ENCODE assay signal across 18 cellular contexts in the genomic region with DNA sequence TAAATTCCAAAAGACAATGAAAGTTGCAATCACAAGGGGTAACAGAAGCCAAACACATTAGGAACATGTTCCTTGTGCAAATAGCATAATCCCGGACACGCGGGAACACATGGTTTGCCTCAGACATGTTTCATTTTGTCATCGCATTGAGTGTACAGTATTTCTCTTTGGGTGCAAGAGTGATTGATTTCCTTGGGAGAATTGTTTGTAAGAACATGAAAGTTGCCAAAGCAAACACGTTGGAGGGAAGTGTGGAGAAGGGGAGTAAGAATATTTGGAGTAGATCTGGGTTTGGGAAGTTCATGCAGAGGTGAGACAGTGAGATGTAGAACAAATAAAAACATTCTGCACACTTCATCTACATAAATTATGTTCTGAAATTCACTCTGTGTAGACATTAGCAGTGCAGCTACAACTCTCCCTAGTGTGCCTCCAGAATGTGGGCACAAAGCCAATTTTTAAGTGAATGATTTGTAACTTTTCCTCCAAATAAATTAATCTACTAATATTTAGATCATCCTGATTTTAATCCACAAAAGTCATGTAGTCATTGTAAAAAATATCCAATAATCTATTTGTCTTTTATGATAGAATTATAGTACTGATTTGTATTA. TPM values are rescaled to one million over a fixed set of nuclear protein-coding genes. Genes with fewer than 3 reads are reported as not detected.
DNase-seq lines count a peak whose midpoint lies in the region; ATAC-seq, FAIRE-seq and TF ChIP-seq lines count a peak whose summit lies in the region.
"Had no signal": no experiment of that assay in that cellular context is flagged by ENCODE, and none has a peak within 500 bp of the region (broad histone marks: within the 10 kb centered on the region; RNA-seq: fewer than 3 reads in every experiment).

No MANE protein-coding gene starts in this region.

- ATAC-seq in stimulated activated naive CD8-positive, alpha-beta T cell treated with anti-CD3 and anti-CD28 coated beads, Interleukin-15, Interleukin-2, amounts not matched to agents 100 U/mL and 50 U/mL, for 24 hours, result no peak
- ATAC-seq in activated CD8-positive, alpha-beta memory T cell treated with anti-CD3 and anti-CD28 coated beads, Interleukin-2, amount 10 ng/mL, durations not matched to agents 7 days and 5 days, result no peak

- H3K4me3 ChIP-seq in HEK293 (ENCODE audit: low read depth, low read length) (no peak overlapping the region), LNCaP clone FGC (ENCODE audit: low read depth, low read length) (no peak overlapping the region), trophoblast cell (ENCODE audit: low read depth, low read length) (no peak overlapping the region)

- no peaks in the 10 kb centered on the region for H3K9me3 ChIP-seq in HEK293 (ENCODE audit: control insufficient read depth, insufficient read depth, low read depth, low read length)
- H3K9me3 ChIP-seq in trophoblast cell (ENCODE audit: insufficient read depth, low read depth, low read length), result no peaks in the 10 kb centered on the region

- TF ChIP-seq CTCF in HEK293 (tag by site-specific recombination; IDR thresholded peaks at IDR 0.05), result no peak
- no peak for TF ChIP-seq CTCF in LNCaP clone FGC (IDR thresholded peaks at IDR 0.05; ENCODE audit: control insufficient read depth, extremely low read depth, insufficient read depth)

- H3K27me3 Mint-ChIP-seq in activated CD4-positive, alpha-beta T cell treated with anti-CD3 and anti-CD28 coated beads, Interleukin-2, amount 10 ng/mL, durations not matched to agents 24 days and 14 days, result peaks cover 69% of the 10 kb centered on the region
- peaks cover 64% of the 10 kb centered on the region for H3K27me3 Mint-ChIP-seq in activated CD8-positive, alpha-beta memory T cell treated with anti-CD3 and anti-CD28 coated beads, Interleukin-2, amount 10 ng/mL, durations not matched to agents 7 days and 5 days

- intact Hi-C loops in activated CD4-positive, alpha-beta T cell treated with anti-CD3 and anti-CD28 coated beads, Interleukin-2, amount 10 ng/mL, durations not matched to agents 24 days and 14 days (cut with micrococcal nuclease), result no loop called here

- DNase-seq in LNCaP clone FGC (ENCODE audit: low read depth), result peak; percentile 66
- DNase-seq in trophoblast cell, result no peak
- DNase-seq in activated CD4-positive, alpha-beta T cell treated with anti-CD3 and anti-CD28 coated beads, Interleukin-2, amount 10 ng/mL, durations not matched to agents 24 days and 14 days, result no peak
- DNase-seq in stimulated activated naive CD8-positive, alpha-beta T cell treated with anti-CD3 and anti-CD28 coated beads, Interleukin-15, Interleukin-2, amounts not matched to agents 100 U/mL and 50 U/mL, for 24 hours, result no peak
- DNase-seq in activated CD8-positive, alpha-beta memory T cell treated with anti-CD3 and anti-CD28 coated beads, Interleukin-2, amount 10 ng/mL, durations not matched to agents 7 days and 5 days, result no peak
- DNase-seq: AML-193, GDM1, H7, NCI-H1105 treated with DMSO at 0.1 percent for 48 hours, NCI-H1694, NCI-H2081 treated with DMSO at 0.1 percent for 48 hours, NCI-H510A, NCI-H82, SIG-M5 had no signal

- H3K36me3 ChIP-seq in HEK293 (ENCODE audit: control insufficient read depth in 2 of 2, insufficient read depth in 1 of 2, low read length in 2 of 2) (no peaks in the 10 kb centered on the region), trophoblast cell (ENCODE audit: control insufficient read depth in 1 of 2, insufficient read depth in 2 of 2, low read length in 2 of 2) (no peaks in the 10 kb centered on the region)

- H2BK120ac ChIP-seq in trophoblast cell (ENCODE audit: insufficient read depth, low read length, poor library complexity), result no peak overlapping the region

- no peak overlapping the region for H2AK5ac ChIP-seq in trophoblast cell (ENCODE audit: low read length)

- no peak overlapping the region for H2AFZ ChIP-seq in trophoblast cell (ENCODE audit: insufficient read depth, low read length, poor library complexity)

- no peak overlapping the region for H4K12ac ChIP-seq in trophoblast cell (ENCODE audit: low read depth, low read length)

- POLR2A ChIA-PET in HEK293 (lab: Yijun Ruan, JAX), result no interaction called here

- H3K79me1 ChIP-seq in trophoblast cell (ENCODE audit: low read length), result no peaks in the 10 kb centered on the region

- no peak overlapping the region for H2BK5ac ChIP-seq in trophoblast cell (ENCODE audit: low read depth, low read length, poor library complexity)

- H4K91ac ChIP-seq in trophoblast cell (ENCODE audit: low read depth, low read length), result no peak overlapping the region

- H3K9me3 Mint-ChIP-seq in activated CD4-positive, alpha-beta T cell treated with anti-CD3 and anti-CD28 coated beads, Interleukin-2, amount 10 ng/mL, durations not matched to agents 24 days and 14 days, result peaks cover 14% of the 10 kb centered on the region
- no peaks in the 10 kb centered on the region for H3K9me3 Mint-ChIP-seq in activated CD8-positive, alpha-beta memory T cell treated with anti-CD3 and anti-CD28 coated beads, Interleukin-2, amount 10 ng/mL, durations not matched to agents 7 days and 5 days (ENCODE audit: low read depth)

- no peak overlapping the region for H2BK12ac ChIP-seq in trophoblast cell (ENCODE audit: low read length)

- no peak overlapping the region for H3K27ac ChIP-seq in HEK293 (ENCODE audit: extremely low read depth, low read depth, low read length)
- no peak overlapping the region for H3K27ac ChIP-seq in trophoblast cell (ENCODE audit: low read depth, low read length)
- H3K27ac ChIP-seq: RWPE1 had no signal

- no peak overlapping the region for H3K9ac ChIP-seq in trophoblast cell (ENCODE audit: low read length)

- peak overlapping the region; percentile 87 for H3K23ac ChIP-seq in trophoblast cell (ENCODE audit: low read length)

- H3K79me2 ChIP-seq in trophoblast cell (ENCODE audit: control insufficient read depth, insufficient read depth, low read length, poor library complexity), result no peaks in the 10 kb centered on the region

- H3K18ac ChIP-seq in trophoblast cell (ENCODE audit: low read length), result no peak overlapping the region

- H3K4me1 Mint-ChIP-seq in activated CD4-positive, alpha-beta T cell treated with anti-CD3 and anti-CD28 coated beads, Interleukin-2, amount 10 ng/mL, durations not matched to agents 24 days and 14 days, result peaks cover 2% of the 10 kb centered on the region
- H3K4me1 Mint-ChIP-seq in activated CD8-positive, alpha-beta memory T cell treated with anti-CD3 and anti-CD28 coated beads, Interleukin-2, amount 10 ng/mL, durations not matched to agents 7 days and 5 days, result peaks cover 4% of the 10 kb centered on the region

- no peak overlapping the region for H3K14ac ChIP-seq in trophoblast cell (ENCODE audit: low read length)

- WGBS in trophoblast cell (ENCODE audit: extremely low coverage, insufficient coverage, insufficient read length), result no CpG with 5 or more reads among the region's 5 CpGs

- no peaks in the 10 kb centered on the region; the same call in 1 of the 2 replicates for H3K4me1 ChIP-seq in HEK293 (ENCODE audit: control insufficient read depth, insufficient read depth, low read length)
- peaks cover 2 to 6% of the 10 kb centered on the region in 2 experiments for H3K4me1 ChIP-seq in trophoblast cell (ENCODE audit: control insufficient read depth in 1 of 2, insufficient read depth in 2 of 2, low read length in 2 of 2)

- peak; percentile 21 for FAIRE-seq in endometrium (lab: Jason Lieb, UNC)

- H3K4me2 ChIP-seq in trophoblast cell (ENCODE audit: low read length), result no peak overlapping the region

- H3K4me3 Mint-ChIP-seq in activated CD4-positive, alpha-beta T cell treated with anti-CD3 and anti-CD28 coated beads, Interleukin-2, amount 10 ng/mL, durations not matched to agents 24 days and 14 days, result no peak overlapping the region
- H3K4me3 Mint-ChIP-seq in activated CD8-positive, alpha-beta memory T cell treated with anti-CD3 and anti-CD28 coated beads, Interleukin-2, amount 10 ng/mL, durations not matched to agents 7 days and 5 days, result no peak overlapping the region

- H3K36me3 Mint-ChIP-seq in activated CD4-positive, alpha-beta T cell treated with anti-CD3 and anti-CD28 coated beads, Interleukin-2, amount 10 ng/mL, durations not matched to agents 24 days and 14 days (ENCODE audit: low read depth), result no peaks in the 10 kb centered on the region
- peaks cover 4% of the 10 kb centered on the region for H3K36me3 Mint-ChIP-seq in activated CD8-positive, alpha-beta memory T cell treated with anti-CD3 and anti-CD28 coated beads, Interleukin-2, amount 10 ng/mL, durations not matched to agents 7 days and 5 days

- H3K27me3 ChIP-seq in trophoblast cell (ENCODE audit: insufficient read depth, low read length), result peaks cover 18% of the 10 kb centered on the region

- CTCF ChIA-PET in HEK293 (lab: Yijun Ruan, JAX), result interaction anchor here (0.6 to 1.1 kb wide), 2 partner anchors 30 to 72 kb away, joined by 3 to 4 read pairs; no protein-coding TSS in a partner anchor
- CTCF ChIA-PET in activated CD8-positive, alpha-beta memory T cell treated with anti-CD3 and anti-CD28 coated beads, Interleukin-2, amount 10 ng/mL, durations not matched to agents 7 days and 5 days (lab: Charles Lee), result interaction anchor here (1.2 kb wide), 1 partner anchor 27 kb away, joined by 4 read pairs; no protein-coding TSS in a partner anchor

- H4K8ac ChIP-seq in trophoblast cell (ENCODE audit: low read depth, low read length), result no peak overlapping the region

- no peak overlapping the region for H3K4ac ChIP-seq in trophoblast cell (ENCODE audit: low read depth, low read length)

- H3K27ac Mint-ChIP-seq in activated CD4-positive, alpha-beta T cell treated with anti-CD3 and anti-CD28 coated beads, Interleukin-2, amount 10 ng/mL, durations not matched to agents 24 days and 14 days, result no peak overlapping the region
- H3K27ac Mint-ChIP-seq in activated CD8-positive, alpha-beta memory T cell treated with anti-CD3 and anti-CD28 coated beads, Interleukin-2, amount 10 ng/mL, durations not matched to agents 7 days and 5 days, result no peak overlapping the region
- H3K27ac Mint-ChIP-seq: CD14-positive monocyte had no signal

TF ChIP-seq in HEK293, 187 proteins besides CTCF, POLR2A, EP300 and RAD21 (continues in another document):
- 0 out of 2 replicates have a peak, but pooled peaks have one; percentile 20 for TF ChIP-seq ZNF701 (tag by site-specific recombination; IDR thresholded peaks at IDR 0.05)
- TF ChIP-seq ZNF544 (tag by site-specific recombination; IDR thresholded peaks at IDR 0.05), result 0 out of 2 replicates have a peak, but pooled peaks have one; percentile 26

RNA-seq across cellular contexts. Expression of a gene that starts 24.0 kb away (rescaled TPM):
- 0.64 and 0.81 TPM in 2 replicates for polyA plus RNA-seq in trophoblast cell (2013)
- total RNA-seq in activated CD4-positive, alpha-beta T cell treated with anti-CD3 and anti-CD28 coated beads, Interleukin-2, amount 10 ng/mL, durations not matched to agents 24 days and 14 days, result 0.09 and 0.14 TPM in 2 replicates
- total RNA-seq in activated CD8-positive, alpha-beta memory T cell treated with anti-CD3 and anti-CD28 coated beads, Interleukin-2, amount 10 ng/mL, durations not matched to agents 7 days and 5 days, result under 1 TPM; 0.23 to 0.59 TPM
- polyA plus RNA-seq: CD14-positive monocyte had no signal
